Comparison of ENCODE assay signal across 1 cellular context in the genomic region with DNA sequence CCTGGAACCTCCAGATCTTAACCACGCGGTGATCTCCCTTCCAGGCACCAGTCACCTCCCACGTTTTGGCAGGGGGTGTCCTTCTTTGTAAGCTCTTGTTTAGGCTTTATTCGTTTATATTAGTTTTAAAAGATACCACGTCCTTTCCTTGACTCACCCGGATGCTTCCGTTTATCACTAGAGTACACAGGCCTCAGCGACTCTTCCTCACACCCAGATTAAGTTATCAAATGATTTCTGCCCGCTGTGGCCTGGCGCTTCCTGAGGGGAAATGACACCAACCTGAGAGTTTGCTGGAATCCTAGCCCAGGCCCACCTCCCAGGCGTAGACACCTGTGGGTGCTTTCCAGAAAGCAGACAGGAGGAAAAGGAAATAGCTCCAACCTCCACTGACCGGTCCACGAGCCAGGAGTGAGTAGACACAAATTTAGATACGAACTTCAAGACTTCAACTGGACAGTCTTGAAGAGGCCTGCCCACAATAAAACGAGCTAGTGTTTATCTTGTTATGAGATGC.
TF ChIP-seq lines count a peak whose summit lies in the region.

No MANE protein-coding gene starts in this region.

TF ChIP-seq in H1, 55 proteins besides CTCF, POLR2A, EP300 and RAD21 (continued from another document):
- TF ChIP-seq CHD7 (IDR thresholded peaks at IDR 0.05; ENCODE audit: insufficient replicate concordance, low read length) (no peak), BRCA1 (IDR thresholded peaks at IDR 0.05; ENCODE audit: low read depth, low read length) (no peak), ASH2L (IDR thresholded peaks at IDR 0.05; ENCODE audit: low read length) (no peak), TAF7 (optimal IDR thresholded peaks at IDR 0.05; ENCODE audit: borderline replicate concordance, low read depth, low read length) (no peak), SIX5 (IDR thresholded peaks at IDR 0.05; ENCODE audit: low read depth, low read length) (no peak), SIN3A (conservative IDR thresholded peaks at IDR 0.05 in 1 of 2, IDR thresholded peaks at IDR 0.05 in 1 of 2; ENCODE audit: low read depth in 1 of 2, low read length in 2 of 2) (no peak), CBX5 (IDR thresholded peaks at IDR 0.05; ENCODE audit: low read depth, low read length) (no peak), TAF1 (IDR thresholded peaks at IDR 0.05; ENCODE audit: low read depth, low read length) (no peak), GABPA (IDR thresholded peaks at IDR 0.05; ENCODE audit: borderline replicate concordance, insufficient read depth, low read length) (no peak), ATF2 (IDR thresholded peaks at IDR 0.05; ENCODE audit: low read length) (no peak), EGR1 (IDR thresholded peaks at IDR 0.05; ENCODE audit: borderline replicate concordance, low read depth, low read length) (no peak)
- TF ChIP-seq, protein P1, sequence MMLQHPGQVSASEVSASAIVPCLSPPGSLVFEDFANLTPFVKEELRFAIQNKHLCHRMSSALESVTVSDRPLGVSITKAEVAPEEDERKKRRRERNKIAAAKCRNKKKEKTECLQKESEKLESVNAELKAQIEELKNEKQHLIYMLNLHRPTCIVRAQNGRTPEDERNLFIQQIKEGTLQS (IDR thresholded peaks at IDR 0.05; ENCODE audit: insufficient read depth, low read depth, low read length) = no peak
